Comparison of ENCODE assay signal across 32 cellular contexts in genomic region chr20:63560856-63561609, GRCh38. TPM values are rescaled to one million over a fixed set of nuclear protein-coding genes. Genes with fewer than 3 reads are reported as not detected.
"Had no signal": no experiment of that assay in that cellular context is flagged by ENCODE, and none has a peak within 500 bp of the region (broad histone marks: within the 10 kb centered on the region; RNA-seq: fewer than 3 reads in every experiment).

No MANE protein-coding gene starts in this region.

- H3K9ac ChIP-seq: neural progenitor cell had no signal

- FAIRE-seq: kidney had no signal

- H3K27ac ChIP-seq: colonic mucosa, esophagus muscularis mucosa, foreskin keratinocyte, gastroesophageal sphincter, heart left ventricle, hepatocyte, neural progenitor cell, prostate gland, right atrium auricular region, skin epidermis, spleen, thoracic aorta, tibial nerve, upper lobe of left lung had no signal

- H3K27ac Mint-ChIP-seq: dendritic cell treated with granulocyte-macrophage colony-stimulating factor and Interleukin-4, amounts not matched to agents 40 ng/mL and 50 ng/mL, for 4 days; endodermal cell; nephron; stimulated activated naive B cell treated with anti-CD40 and anti-IgM and Interleukin-4, amounts not matched to agents 10 μg/mL and 1 μg/mL and 100 μg/mL, for 72 hours; stimulated activated naive CD8-positive, alpha-beta T cell treated with anti-CD3 and anti-CD28 coated beads, Interleukin-15, Interleukin-2, amounts not matched to agents 100 ng/mL and 50 ng/mL, for 24 hours had no signal

- H3K36me3 ChIP-seq: neural progenitor cell had no signal

- DNase-seq: colonic mucosa; effector CD8-positive, alpha-beta T cell; endodermal cell; foreskin keratinocyte; heart left ventricle; kidney; mesenchymal stem cell; midbrain; naive thymus-derived CD4-positive, alpha-beta T cell; nucleus accumbens; spleen; stimulated activated naive B cell treated with anti-CD40 and anti-IgM and Interleukin-4, amounts not matched to agents 10 μg/mL and 1 μg/mL and 100 μg/mL, for 72 hours had no signal

- H2AFZ ChIP-seq: hepatocyte, neural progenitor cell had no signal

- H3K79me2 ChIP-seq: hepatocyte had no signal

- H3K27me3 Mint-ChIP-seq: naive thymus-derived CD4-positive, alpha-beta T cell; stimulated activated naive B cell treated with anti-CD40 and anti-IgM and Interleukin-4, amounts not matched to agents 10 μg/mL and 1 μg/mL and 100 μg/mL, for 72 hours; stimulated activated naive CD8-positive, alpha-beta T cell treated with anti-CD3 and anti-CD28 coated beads, Interleukin-15, Interleukin-2, amounts not matched to agents 100 ng/mL and 50 ng/mL, for 24 hours had no signal

- H3K4me3 ChIP-seq: colonic mucosa, esophagus muscularis mucosa, gastroesophageal sphincter, heart left ventricle, hepatocyte, lung, neural progenitor cell, prostate gland, right atrium auricular region, skin epidermis, spleen, thoracic aorta, tibial nerve, upper lobe of left lung had no signal

- H3K4me1 ChIP-seq: colonic mucosa, esophagus muscularis mucosa, foreskin keratinocyte, gastroesophageal sphincter, heart left ventricle, prostate gland, right atrium auricular region, tibial nerve, upper lobe of left lung had no signal

- ATAC-seq: foreskin keratinocyte; gastroesophageal sphincter; heart left ventricle; left lobe of liver; naive thymus-derived CD4-positive, alpha-beta T cell; stimulated activated naive B cell treated with anti-CD40 and anti-IgM and Interleukin-4, amounts not matched to agents 10 μg/mL and 1 μg/mL and 100 μg/mL, for 72 hours had no signal

- H3K9me3 ChIP-seq: colonic mucosa, esophagus muscularis mucosa, gastroesophageal sphincter, heart left ventricle, prostate gland, right atrium auricular region, spleen, thoracic aorta, tibial nerve, upper lobe of left lung had no signal

- H3K27me3 ChIP-seq: colonic mucosa, foreskin keratinocyte, heart left ventricle, hepatocyte, neural progenitor cell, right atrium auricular region, spleen, tibial nerve, upper lobe of left lung had no signal

- H3K4me2 ChIP-seq: hepatocyte, neural progenitor cell had no signal

- H3K4me3 Mint-ChIP-seq: dendritic cell treated with granulocyte-macrophage colony-stimulating factor and Interleukin-4, amounts not matched to agents 40 ng/mL and 50 ng/mL, for 4 days; endodermal cell; naive thymus-derived CD4-positive, alpha-beta T cell; nephron; neural progenitor cell; stimulated activated naive B cell treated with anti-CD40 and anti-IgM and Interleukin-4, amounts not matched to agents 10 μg/mL and 1 μg/mL and 100 μg/mL, for 72 hours; stimulated activated naive CD8-positive, alpha-beta T cell treated with anti-CD3 and anti-CD28 coated beads, Interleukin-15, Interleukin-2, amounts not matched to agents 100 ng/mL and 50 ng/mL, for 24 hours had no signal

- H3K9me3 Mint-ChIP-seq: dendritic cell treated with granulocyte-macrophage colony-stimulating factor and Interleukin-4, amounts not matched to agents 40 ng/mL and 50 ng/mL, for 4 days; endodermal cell; nephron; stimulated activated naive CD8-positive, alpha-beta T cell treated with anti-CD3 and anti-CD28 coated beads, Interleukin-15, Interleukin-2, amounts not matched to agents 100 ng/mL and 50 ng/mL, for 24 hours had no signal

- H3K4me1 Mint-ChIP-seq: endodermal cell, nephron had no signal

RNA-seq across cellular contexts. Expression of gene FNDC11, which starts 7.1 kb away (rescaled TPM):
- total RNA-seq: left lobe of liver, right atrium auricular region had no signal

RNA-seq across cellular contexts. Expression of gene SRMS, which starts 13.5 kb away (rescaled TPM):
- total RNA-seq: endodermal cell, epithelial cell of proximal tubule, esophagus muscularis mucosa, fibroblast of lung, gastroesophageal sphincter, heart left ventricle, hepatocyte, left lobe of liver, liver, lung, mucosa of gallbladder, osteocyte, right atrium auricular region, thoracic aorta, tibial nerve, upper lobe of left lung had no signal
- polyA plus RNA-seq: fibroblast of lung; heart left ventricle; hepatocyte; liver; naive thymus-derived CD4-positive, alpha-beta T cell had no signal

RNA-seq across cellular contexts. Expression of gene PTK6, which starts 23.9 kb away (rescaled TPM):
- total RNA-seq: epithelial cell of proximal tubule, right atrium auricular region had no signal
- polyA plus RNA-seq: fibroblast of lung had no signal
